6 cellular contexts compared by ENCODE assay signal in the genomic region with DNA sequence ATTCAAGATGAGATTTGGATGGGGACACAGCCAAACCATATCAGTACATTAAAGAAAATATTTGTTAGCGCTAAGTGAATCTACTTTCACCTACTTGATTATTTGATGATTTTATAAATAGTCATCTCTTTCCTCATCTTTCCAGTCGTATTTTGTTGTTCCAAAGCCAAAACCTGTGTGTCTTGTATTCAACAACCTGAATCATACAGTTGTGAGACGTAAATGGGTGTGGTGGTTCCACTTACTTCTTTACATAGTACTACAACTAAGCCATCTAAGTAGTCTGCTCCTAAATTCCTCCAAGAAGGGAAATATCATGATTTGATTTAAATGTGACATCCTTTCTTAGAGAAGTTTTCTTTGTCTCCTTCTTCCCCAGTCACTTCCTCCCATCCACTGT.
"Had no signal": no experiment of that assay in that cellular context is flagged by ENCODE, and none has a peak within 500 bp of the region (broad histone marks: within the 10 kb centered on the region; RNA-seq: fewer than 3 reads in every experiment).

No MANE protein-coding gene starts in this region.

- H3K4me3 ChIP-seq: K562 had no signal

- FAIRE-seq: HTR-8/SVneo had no signal

- ATAC-seq: HepG2, K562 had no signal

- DNase-seq: IMR-90, KBM-7 had no signal

- H3K27ac ChIP-seq: HL-60 had no signal
